ENCODE assay signal across 10 cellular contexts in the genomic region with DNA sequence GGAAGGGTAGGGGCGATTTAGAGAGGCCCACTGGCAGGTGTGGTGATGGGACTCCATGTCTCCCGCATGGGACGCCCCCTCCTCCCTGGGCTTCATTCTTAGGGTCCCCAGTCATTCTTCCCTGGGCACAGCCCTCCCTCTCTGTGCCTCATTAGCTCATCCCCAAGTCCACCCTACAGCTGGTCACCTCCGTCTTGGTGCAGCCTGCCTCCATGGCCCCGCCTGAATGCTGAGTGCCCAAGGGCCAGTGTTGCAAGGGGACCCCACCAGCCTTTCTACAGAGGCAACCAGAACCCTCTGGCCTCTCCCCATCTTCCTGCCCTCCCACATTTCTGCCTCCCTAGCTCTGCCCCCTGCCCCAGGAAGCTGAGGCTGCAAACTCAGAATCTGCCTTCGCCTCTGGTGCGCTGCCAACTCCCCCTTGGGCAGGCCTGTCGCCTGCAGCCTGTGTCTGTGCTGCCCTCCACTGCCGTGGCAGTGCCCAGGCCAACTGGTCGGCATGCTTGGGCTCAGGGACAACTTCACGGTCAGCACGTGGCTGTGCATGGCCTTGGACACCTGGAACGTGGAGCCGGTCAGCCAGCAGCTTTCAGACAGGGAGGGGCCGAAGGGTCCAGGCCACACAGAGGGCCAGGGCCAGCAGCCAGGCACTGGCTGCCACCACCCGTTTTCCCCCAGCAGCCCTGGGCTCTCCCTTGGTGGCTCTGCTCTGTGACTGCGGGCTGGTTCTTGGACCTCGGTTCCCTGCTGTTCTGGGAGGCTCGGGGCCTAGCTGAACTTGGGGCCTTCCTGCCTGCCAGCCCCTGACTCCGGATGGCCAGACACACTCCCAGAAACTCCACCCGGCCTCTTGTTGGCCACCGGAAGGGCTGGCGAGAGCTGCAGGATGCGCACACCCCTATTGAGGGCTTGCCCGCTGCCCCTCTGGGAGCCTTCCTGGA. TPM values are rescaled to one million over a fixed set of nuclear protein-coding genes. Genes with fewer than 3 reads are reported as not detected.
A peak's percentile ranks its signal among the peaks of the same experiment; 100 is the strongest.
DNase-seq lines count a peak whose midpoint lies in the region; ATAC-seq and TF ChIP-seq lines count a peak whose summit lies in the region.
"Had no signal": no experiment of that assay in that cellular context is flagged by ENCODE, and none has a peak within 500 bp of the region (broad histone marks: within the 10 kb centered on the region; RNA-seq: fewer than 3 reads in every experiment).

No MANE protein-coding gene starts in this region.

- H3K9me3 Mint-ChIP-seq in activated T-helper 17 cell treated with anti-CD3 and anti-CD28 coated beads, Interleukin-2, amount 50 U/mL, for 72 hours: no peaks in the 10 kb centered on the region

- H3K27me3 Mint-ChIP-seq in activated T-helper 17 cell treated with anti-CD3 and anti-CD28 coated beads, Interleukin-2, amount 50 U/mL, for 72 hours: no peaks in the 10 kb centered on the region

- peaks cover 4% of the 10 kb centered on the region for H3K4me1 Mint-ChIP-seq in activated T-helper 17 cell treated with anti-CD3 and anti-CD28 coated beads, Interleukin-2, amount 50 U/mL, for 72 hours

- H3K9me3 ChIP-seq in BLaER1 (no peaks in the 10 kb centered on the region), prostate gland (no peaks in the 10 kb centered on the region)

- H4K20me1 ChIP-seq in BLaER1: no peaks in the 10 kb centered on the region

- TF ChIP-seq POLR2A in prostate gland (IDR thresholded peaks at IDR 0.05): no peak

- H3K27me3 ChIP-seq in BLaER1 (no peaks in the 10 kb centered on the region), prostate gland (replicated peaks; ENCODE audit: insufficient read depth) (no peaks in the 10 kb centered on the region)

- H3K27ac ChIP-seq in BLaER1: peak overlapping the region; percentile 70
- peak overlapping the region; percentile 80 to 88 for H3K27ac ChIP-seq in prostate gland
- H3K27ac ChIP-seq: PC-9 had no signal

- H3K27ac Mint-ChIP-seq in activated T-helper 17 cell treated with anti-CD3 and anti-CD28 coated beads, Interleukin-2, amount 50 U/mL, for 72 hours: no peak overlapping the region

- DNase-seq in islet precursor cell (peak; percentile 41), prostate gland (ENCODE audit: low spot score) (no peak), OCI-M1 (lab: John Stamatoyannopoulos, UW) (no peak), HPDE6-E6E7 (ENCODE audit: extremely low spot score) (no peak)
- DNase-seq in activated effector memory CD4-positive, alpha-beta T cell treated with anti-CD3 and anti-CD28 coated beads, Interleukin-2, amount 50 U/mL, for 16 hours: no peak
- DNase-seq: activated gamma-delta T cell had no signal

- peak overlapping the region; percentile 59; the same call in 1 of the 2 replicates for H3K9ac ChIP-seq in BLaER1

- intact Hi-C loops in prostate gland (cut with DNase I): no loop called here

- no peak for TF ChIP-seq CTCF in prostate gland (IDR thresholded peaks at IDR 0.05)

- peak overlapping the region; percentile 97 for H3K4me2 ChIP-seq in BLaER1
- H3K4me2 ChIP-seq: PC-9 had no signal

- peak overlapping the region; percentile 59 for H3K4me3 Mint-ChIP-seq in activated T-helper 17 cell treated with anti-CD3 and anti-CD28 coated beads, Interleukin-2, amount 50 U/mL, for 72 hours

- 69% methylated on average over 23 of the region's 25 CpGs for WGBS in prostate gland

- H3K4me1 ChIP-seq in BLaER1 (peaks cover 94% of the 10 kb centered on the region), prostate gland (replicated peaks) (peaks cover 28% of the 10 kb centered on the region)

- no peaks in the 10 kb centered on the region for H3K36me3 ChIP-seq in BLaER1
- no peaks in the 10 kb centered on the region for H3K36me3 ChIP-seq in prostate gland

- no peak for ATAC-seq in activated T-helper 17 cell treated with anti-CD3 and anti-CD28 coated beads, Interleukin-2, amount 50 U/mL, for 72 hours (replicated peaks)
- ATAC-seq in GM21576 (IDR thresholded peaks at IDR 0.05; ENCODE audit: unreplicated experiment): no peak

- H3K36me3 Mint-ChIP-seq in activated T-helper 17 cell treated with anti-CD3 and anti-CD28 coated beads, Interleukin-2, amount 50 U/mL, for 72 hours (ENCODE audit: low read depth): no peaks in the 10 kb centered on the region

- H3K4me3 ChIP-seq in BLaER1: peak overlapping the region; percentile 57
- no peak overlapping the region for H3K4me3 ChIP-seq in prostate gland
- H3K4me3 ChIP-seq: PC-9 had no signal

RNA-seq across cellular contexts. Expression of a gene that starts 33.9 kb away (rescaled TPM):
- 10 to 100 TPM; 10.0 to 10.4 TPM for total RNA-seq in activated T-helper 17 cell treated with anti-CD3 and anti-CD28 coated beads, Interleukin-2, amount 50 U/mL, for 72 hours
- total RNA-seq in prostate gland: 10 to 100 TPM; 48.2 to 64.6 TPM

RNA-seq across cellular contexts. Expression of a gene that starts 47.0 kb away (rescaled TPM):
- under 1 TPM in 1 of 2 donors, not detected in 1; 0.95 TPM for total RNA-seq in activated T-helper 17 cell treated with anti-CD3 and anti-CD28 coated beads, Interleukin-2, amount 50 U/mL, for 72 hours
- total RNA-seq in prostate gland: 10 to 100 TPM in 1 of 2 donors, under 1 TPM in 1; 0.64 to 18.2 TPM

Comparison
In these comparisons a context has a peak if more than half of its experiments do, and no peak if none do; other contexts are left out.
1. RNA of a gene that starts 33.9 kb away (total RNA-seq): 48.2 to 64.6 TPM in prostate gland; 10.0 to 10.4 TPM in activated T-helper 17 cell treated with anti-CD3 and anti-CD28 coated beads, Interleukin-2, amount 50 U/mL, for 72 hours; every median in the first group is over 4 times any median in the second.